In genomic region chr15:99565281-99566156, GRCh38 we compare ENCODE assay signal across 1 cellular context.
TF ChIP-seq lines count a peak whose summit lies in the region.

TSS of gene MEF2A (plus strand) at chr15:99565984. CDS start at chr15:99633120, 67,136 bp downstream.

TF ChIP-seq in HEK293, 187 proteins besides CTCF, POLR2A, EP300 and RAD21 (continued from another document and continues in another):
- peak; percentile 10; the same call in 1 of the 2 replicates for TF ChIP-seq ATF2 (tag by site-specific recombination; IDR thresholded peaks at IDR 0.05; ENCODE audit: low read depth)
- TF ChIP-seq ZNF292 (tag by site-specific recombination; IDR thresholded peaks at IDR 0.05; ENCODE audit: borderline replicate concordance, low read depth), result no peak
- TF ChIP-seq IKZF3 (tag by site-specific recombination; IDR thresholded peaks at IDR 0.05), result peak; percentile 68; the same call in 1 of the 2 replicates
- no peak for TF ChIP-seq ZNF529 (tag by site-specific recombination; IDR thresholded peaks at IDR 0.05; ENCODE audit: insufficient replicate concordance)
- no peak for TF ChIP-seq ZNF423 (tag by site-specific recombination; IDR thresholded peaks at IDR 0.05)
- no peak for TF ChIP-seq ZNF626 (tag by site-specific recombination; IDR thresholded peaks at IDR 0.05)
- TF ChIP-seq MEIS1 (CRISPR knock-in tag; IDR thresholded peaks at IDR 0.05; ENCODE audit: borderline replicate concordance), result no peak
- TF ChIP-seq SP2 (tag by site-specific recombination; IDR thresholded peaks at IDR 0.05), result peak; percentile 77
- TF ChIP-seq ZSCAN30 (tag by site-specific recombination; IDR thresholded peaks at IDR 0.05), result peak; percentile 93
- TF ChIP-seq OVOL3 (tag by site-specific recombination; IDR thresholded peaks at IDR 0.05), result peak; percentile 52; the same call in 1 of the 2 replicates
- TF ChIP-seq ZNF544 (tag by site-specific recombination; IDR thresholded peaks at IDR 0.05), result no peak
- peak; percentile 87 for TF ChIP-seq ZNF580 (tag by site-specific recombination; IDR thresholded peaks at IDR 0.05)
- peak; percentile 89 for TF ChIP-seq ZNF341 (tag by site-specific recombination; IDR thresholded peaks at IDR 0.05; ENCODE audit: low read depth)
- TF ChIP-seq, protein P1, sequence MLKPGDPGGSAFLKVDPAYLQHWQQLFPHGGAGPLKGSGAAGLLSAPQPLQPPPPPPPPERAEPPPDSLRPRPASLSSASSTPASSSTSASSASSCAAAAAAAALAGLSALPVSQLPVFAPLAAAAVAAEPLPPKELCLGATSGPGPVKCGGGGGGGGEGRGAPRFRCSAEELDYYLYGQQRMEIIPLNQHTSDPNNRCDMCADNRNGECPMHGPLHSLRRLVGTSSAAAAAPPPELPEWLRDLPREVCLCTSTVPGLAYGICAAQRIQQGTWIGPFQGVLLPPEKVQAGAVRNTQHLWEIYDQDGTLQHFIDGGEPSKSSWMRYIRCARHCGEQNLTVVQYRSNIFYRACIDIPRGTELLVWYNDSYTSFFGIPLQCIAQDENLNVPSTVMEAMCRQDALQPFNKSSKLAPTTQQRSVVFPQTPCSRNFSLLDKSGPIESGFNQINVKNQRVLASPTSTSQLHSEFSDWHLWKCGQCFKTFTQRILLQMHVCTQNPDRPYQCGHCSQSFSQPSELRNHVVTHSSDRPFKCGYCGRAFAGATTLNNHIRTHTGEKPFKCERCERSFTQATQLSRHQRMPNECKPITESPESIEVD (tag by site-specific recombination; IDR thresholded peaks at IDR 0.05), result no peak; the same call in 1 of the 2 replicates
- no peak for TF ChIP-seq SETDB1 (IDR thresholded peaks at IDR 0.05; ENCODE audit: insufficient read length, low read length)
- peak; percentile 70 for TF ChIP-seq ZNF10 (tag by site-specific recombination; IDR thresholded peaks at IDR 0.05)
- peak; percentile 92; the same call in 1 of the 2 replicates for TF ChIP-seq KLF7 (tag by site-specific recombination; IDR thresholded peaks at IDR 0.05; ENCODE audit: borderline replicate concordance)
- peak; percentile 91 for TF ChIP-seq ZNF660 (tag by site-specific recombination; IDR thresholded peaks at IDR 0.05)
- TF ChIP-seq KLF10 (tag by site-specific recombination; IDR thresholded peaks at IDR 0.05), result peak; percentile 72
- TF ChIP-seq, protein P2, sequence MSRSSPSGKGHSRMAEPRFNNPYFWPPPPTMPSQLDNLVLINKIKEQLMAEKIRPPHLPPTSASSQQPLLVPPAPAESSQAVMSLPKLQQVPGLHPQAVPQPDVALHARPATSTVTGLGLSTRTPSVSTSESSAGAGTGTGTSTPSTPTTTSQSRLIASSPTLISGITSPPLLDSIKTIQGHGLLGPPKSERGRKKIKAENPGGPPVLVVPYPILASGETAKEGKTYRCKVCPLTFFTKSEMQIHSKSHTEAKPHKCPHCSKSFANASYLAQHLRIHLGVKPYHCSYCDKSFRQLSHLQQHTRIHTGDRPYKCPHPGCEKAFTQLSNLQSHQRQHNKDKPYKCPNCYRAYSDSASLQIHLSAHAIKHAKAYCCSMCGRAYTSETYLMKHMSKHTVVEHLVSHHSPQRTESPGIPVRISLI (tag by site-specific recombination; IDR thresholded peaks at IDR 0.05), result no peak
- no peak for TF ChIP-seq ZNF433 (tag by site-specific recombination; IDR thresholded peaks at IDR 0.05; ENCODE audit: low read depth)
- no peak for TF ChIP-seq ZNF311 (tag by site-specific recombination; IDR thresholded peaks at IDR 0.05; ENCODE audit: borderline replicate concordance)
- peak; percentile 53; the same call in 1 of the 2 replicates for TF ChIP-seq YY2 (tag by site-specific recombination; IDR thresholded peaks at IDR 0.05)
- TF ChIP-seq ZNF664 (tag by site-specific recombination; IDR thresholded peaks at IDR 0.05), result peak; percentile 74
- TF ChIP-seq, protein P3, sequence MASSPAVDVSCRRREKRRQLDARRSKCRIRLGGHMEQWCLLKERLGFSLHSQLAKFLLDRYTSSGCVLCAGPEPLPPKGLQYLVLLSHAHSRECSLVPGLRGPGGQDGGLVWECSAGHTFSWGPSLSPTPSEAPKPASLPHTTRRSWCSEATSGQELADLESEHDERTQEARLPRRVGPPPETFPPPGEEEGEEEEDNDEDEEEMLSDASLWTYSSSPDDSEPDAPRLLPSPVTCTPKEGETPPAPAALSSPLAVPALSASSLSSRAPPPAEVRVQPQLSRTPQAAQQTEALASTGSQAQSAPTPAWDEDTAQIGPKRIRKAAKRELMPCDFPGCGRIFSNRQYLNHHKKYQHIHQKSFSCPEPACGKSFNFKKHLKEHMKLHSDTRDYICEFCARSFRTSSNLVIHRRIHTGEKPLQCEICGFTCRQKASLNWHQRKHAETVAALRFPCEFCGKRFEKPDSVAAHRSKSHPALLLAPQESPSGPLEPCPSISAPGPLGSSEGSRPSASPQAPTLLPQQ (tag by site-specific recombination; IDR thresholded peaks at IDR 0.05), result peak; percentile 81; the same call in 1 of the 2 replicates
- no peak; the same call in 1 of the 2 replicates for TF ChIP-seq ZNF148 (tag by site-specific recombination; IDR thresholded peaks at IDR 0.05; ENCODE audit: borderline replicate concordance)
- TF ChIP-seq, protein P4, sequence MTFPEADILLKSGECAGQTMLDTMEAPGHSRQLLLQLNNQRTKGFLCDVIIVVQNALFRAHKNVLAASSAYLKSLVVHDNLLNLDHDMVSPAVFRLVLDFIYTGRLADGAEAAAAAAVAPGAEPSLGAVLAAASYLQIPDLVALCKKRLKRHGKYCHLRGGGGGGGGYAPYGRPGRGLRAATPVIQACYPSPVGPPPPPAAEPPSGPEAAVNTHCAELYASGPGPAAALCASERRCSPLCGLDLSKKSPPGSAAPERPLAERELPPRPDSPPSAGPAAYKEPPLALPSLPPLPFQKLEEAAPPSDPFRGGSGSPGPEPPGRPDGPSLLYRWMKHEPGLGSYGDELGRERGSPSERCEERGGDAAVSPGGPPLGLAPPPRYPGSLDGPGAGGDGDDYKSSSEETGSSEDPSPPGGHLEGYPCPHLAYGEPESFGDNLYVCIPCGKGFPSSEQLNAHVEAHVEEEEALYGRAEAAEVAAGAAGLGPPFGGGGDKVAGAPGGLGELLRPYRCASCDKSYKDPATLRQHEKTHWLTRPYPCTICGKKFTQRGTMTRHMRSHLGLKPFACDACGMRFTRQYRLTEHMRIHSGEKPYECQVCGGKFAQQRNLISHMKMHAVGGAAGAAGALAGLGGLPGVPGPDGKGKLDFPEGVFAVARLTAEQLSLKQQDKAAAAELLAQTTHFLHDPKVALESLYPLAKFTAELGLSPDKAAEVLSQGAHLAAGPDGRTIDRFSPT (tag by site-specific recombination; IDR thresholded peaks at IDR 0.05), result peak; percentile 89
- no peak; the same call in 1 of the 2 replicates for TF ChIP-seq ZNF777 (tag by site-specific recombination; IDR thresholded peaks at IDR 0.05; ENCODE audit: borderline replicate concordance)
- no peak for TF ChIP-seq REST (tag by site-specific recombination; IDR thresholded peaks at IDR 0.05)
- TF ChIP-seq, protein P5, sequence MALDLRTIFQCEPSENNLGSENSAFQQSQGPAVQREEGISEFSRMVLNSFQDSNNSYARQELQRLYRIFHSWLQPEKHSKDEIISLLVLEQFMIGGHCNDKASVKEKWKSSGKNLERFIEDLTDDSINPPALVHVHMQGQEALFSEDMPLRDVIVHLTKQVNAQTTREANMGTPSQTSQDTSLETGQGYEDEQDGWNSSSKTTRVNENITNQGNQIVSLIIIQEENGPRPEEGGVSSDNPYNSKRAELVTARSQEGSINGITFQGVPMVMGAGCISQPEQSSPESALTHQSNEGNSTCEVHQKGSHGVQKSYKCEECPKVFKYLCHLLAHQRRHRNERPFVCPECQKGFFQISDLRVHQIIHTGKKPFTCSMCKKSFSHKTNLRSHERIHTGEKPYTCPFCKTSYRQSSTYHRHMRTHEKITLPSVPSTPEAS (tag by site-specific recombination; IDR thresholded peaks at IDR 0.05), result no peak
- TF ChIP-seq ZNF239 (tag by site-specific recombination; IDR thresholded peaks at IDR 0.05), result peak; percentile 71; the same call in 1 of the 2 replicates
- TF ChIP-seq ZNF335 (tag by site-specific recombination; conservative IDR thresholded peaks at IDR 0.05), result peak; percentile 72
- TF ChIP-seq ZNF394 (tag by site-specific recombination; IDR thresholded peaks at IDR 0.05; ENCODE audit: borderline replicate concordance), result peak; percentile 79
- peak; percentile 72; the same call in 1 of the 2 replicates for TF ChIP-seq ZNF391 (tag by site-specific recombination; IDR thresholded peaks at IDR 0.05; ENCODE audit: borderline replicate concordance, low read depth)
- no peak for TF ChIP-seq ZNF792 (tag by site-specific recombination; IDR thresholded peaks at IDR 0.05)
- TF ChIP-seq REPIN1 (tag by site-specific recombination; IDR thresholded peaks at IDR 0.05; ENCODE audit: low read depth), result no peak
- no peak for TF ChIP-seq ZNF548 (tag by site-specific recombination; IDR thresholded peaks at IDR 0.05)
- TF ChIP-seq, protein P6, sequence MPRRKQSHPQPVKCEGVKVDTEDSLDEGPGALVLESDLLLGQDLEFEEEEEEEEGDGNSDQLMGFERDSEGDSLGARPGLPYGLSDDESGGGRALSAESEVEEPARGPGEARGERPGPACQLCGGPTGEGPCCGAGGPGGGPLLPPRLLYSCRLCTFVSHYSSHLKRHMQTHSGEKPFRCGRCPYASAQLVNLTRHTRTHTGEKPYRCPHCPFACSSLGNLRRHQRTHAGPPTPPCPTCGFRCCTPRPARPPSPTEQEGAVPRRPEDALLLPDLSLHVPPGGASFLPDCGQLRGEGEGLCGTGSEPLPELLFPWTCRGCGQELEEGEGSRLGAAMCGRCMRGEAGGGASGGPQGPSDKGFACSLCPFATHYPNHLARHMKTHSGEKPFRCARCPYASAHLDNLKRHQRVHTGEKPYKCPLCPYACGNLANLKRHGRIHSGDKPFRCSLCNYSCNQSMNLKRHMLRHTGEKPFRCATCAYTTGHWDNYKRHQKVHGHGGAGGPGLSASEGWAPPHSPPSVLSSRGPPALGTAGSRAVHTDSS (tag by site-specific recombination; IDR thresholded peaks at IDR 0.05), result peak; percentile 52
- no peak for TF ChIP-seq ZNF837 (tag by site-specific recombination; IDR thresholded peaks at IDR 0.05)
- peak; percentile 71; the same call in 1 of the 2 replicates for TF ChIP-seq ELK4 (IDR thresholded peaks at IDR 0.05; ENCODE audit: borderline replicate concordance, low read depth, low read length)
